16 cellular contexts compared by ENCODE assay signal in the genomic region with DNA sequence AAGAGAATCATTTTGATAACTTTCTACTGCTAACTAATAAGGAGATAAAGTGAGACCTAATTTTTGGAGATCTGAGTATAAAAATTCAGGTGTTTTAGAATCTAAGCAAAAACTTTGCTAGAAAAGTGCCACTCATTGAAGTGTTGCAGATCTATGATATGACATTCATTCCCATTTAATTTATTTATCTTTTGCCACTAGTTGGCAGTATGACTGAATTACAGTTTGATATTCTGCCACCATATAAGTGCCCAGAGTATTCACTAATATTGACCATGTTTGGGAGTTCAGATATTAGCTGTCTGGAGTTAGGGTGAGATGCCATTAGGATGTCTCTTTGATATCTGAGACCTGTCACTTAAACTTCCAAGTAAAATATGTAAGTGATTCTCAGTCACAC.
DNase-seq lines count a peak whose midpoint lies in the region; ATAC-seq and TF ChIP-seq lines count a peak whose summit lies in the region.
"Had no signal": no experiment of that assay in that cellular context is flagged by ENCODE, and none has a peak within 500 bp of the region (broad histone marks: within the 10 kb centered on the region; RNA-seq: fewer than 3 reads in every experiment).

No MANE protein-coding gene starts in this region.

- H3F3A ChIP-seq in neural progenitor cell (ENCODE audit: low read depth): no peaks in the 10 kb centered on the region

- H3K36me3 ChIP-seq in DND-41 (ENCODE audit: insufficient read depth, low read length) (no peaks in the 10 kb centered on the region), KMS-11 (ENCODE audit: insufficient read depth) (no peaks in the 10 kb centered on the region), neural progenitor cell (no peaks in the 10 kb centered on the region), upper lobe of left lung (no peaks in the 10 kb centered on the region)
- H3K36me3 ChIP-seq: adrenal gland, lower lobe of right lung had no signal

- peak; percentile 37 for TF ChIP-seq CTCF in DND-41 (IDR thresholded peaks at IDR 0.05; ENCODE audit: borderline replicate concordance, extremely low read depth, low read length, poor library complexity, severe bottlenecking)
- peak; percentile 36; the same call in 1 of the 2 replicates for TF ChIP-seq CTCF in KMS-11 (conservative IDR thresholded peaks at IDR 0.05; ENCODE audit: low read depth, low read length)
- TF ChIP-seq CTCF in astrocyte of the spinal cord (IDR thresholded peaks at IDR 0.05; ENCODE audit: low read depth, low read length): peak; percentile 27
- TF ChIP-seq CTCF in neural progenitor cell (IDR thresholded peaks at IDR 0.05): peak; percentile 31
- TF ChIP-seq CTCF in upper lobe of left lung (IDR thresholded peaks at IDR 0.05): no peak

- H3K4me3 ChIP-seq in DND-41 (ENCODE audit: low read depth in 1 of 2, low read length in 2 of 2): no peak overlapping the region
- H3K4me3 ChIP-seq in KMS-11 (IDR thresholded peaks at IDR 0.05; ENCODE audit: insufficient read depth, low read depth, low read length): no peak overlapping the region
- H3K4me3 ChIP-seq in astrocyte of the spinal cord (ENCODE audit: low read depth, low read length): no peak overlapping the region
- H3K4me3 ChIP-seq in neural progenitor cell: no peak overlapping the region
- no peak overlapping the region for H3K4me3 ChIP-seq in upper lobe of left lung
- H3K4me3 ChIP-seq: adrenal gland, lower lobe of right lung had no signal

- H3K27ac Mint-ChIP-seq in neural progenitor cell: no peak overlapping the region
- H3K27ac Mint-ChIP-seq in activated CD4-positive, alpha-beta memory T cell treated with anti-CD3 and anti-CD28 coated beads, Interleukin-2, amount 10 ng/mL, durations not matched to agents 7 days and 5 days: no peak overlapping the region
- H3K27ac Mint-ChIP-seq: activated T-helper 1 cell treated with anti-CD3 and anti-CD28 coated beads, Interleukin-12 subunit alpha, Interleukin-12 subunit beta, Interleukin-2, Interleukin-4 antibody, amounts not matched to agents 30 ng/mL and 10 ng/mL and 1 ng/mL, durations not matched to agents 14 hours and 24 hours and 36 hours; dendritic cell treated with granulocyte-macrophage colony-stimulating factor and Interleukin-4, amounts not matched to agents 40 ng/mL and 50 ng/mL, for 4 days; stimulated activated naive CD8-positive, alpha-beta T cell treated with anti-CD3 and anti-CD28 coated beads, Interleukin-15, Interleukin-2, amounts not matched to agents 100 ng/mL and 50 ng/mL, for 24 hours had no signal

- H3K27ac ChIP-seq in DND-41 (ENCODE audit: low read length) (no peak overlapping the region), KMS-11 (no peak overlapping the region), neural progenitor cell (no peak overlapping the region), upper lobe of left lung (no peak overlapping the region)
- H3K27ac ChIP-seq: adrenal gland, lower lobe of right lung had no signal

- H2AFZ ChIP-seq in DND-41 (ENCODE audit: low read depth, low read length) (no peak overlapping the region), KMS-11 (ENCODE audit: low read depth) (no peak overlapping the region), neural progenitor cell (replicated peaks) (no peak overlapping the region)

- H4K20me1 ChIP-seq in DND-41 (ENCODE audit: insufficient read depth, low read length) (no peaks in the 10 kb centered on the region), KMS-11 (ENCODE audit: insufficient read depth) (no peaks in the 10 kb centered on the region), neural progenitor cell (ENCODE audit: low read depth) (no peaks in the 10 kb centered on the region)

- POLR2A ChIA-PET in activated CD4-positive, alpha-beta memory T cell treated with anti-CD3 and anti-CD28 coated beads, Interleukin-2, amount 10 ng/mL, durations not matched to agents 7 days and 5 days (lab: Charles Lee): no interaction called here

- H3K9me3 ChIP-seq in DND-41 (ENCODE audit: insufficient read depth, low read length, severe bottlenecking): peaks cover 7% of the 10 kb centered on the region
- no peaks in the 10 kb centered on the region for H3K9me3 ChIP-seq in neural progenitor cell (ENCODE audit: low read depth)
- peaks cover 0 to 8% (median 0%) of the 10 kb centered on the region in 4 donors for H3K9me3 ChIP-seq in upper lobe of left lung
- H3K9me3 ChIP-seq: adrenal gland, lower lobe of right lung had no signal

- TF ChIP-seq POLR2A in upper lobe of left lung (IDR thresholded peaks at IDR 0.05): no peak

- DNase-seq in DND-41: no peak
- no peak for DNase-seq in astrocyte of the spinal cord (ENCODE audit: low read depth, low spot score)
- no peak for DNase-seq in neural progenitor cell (ENCODE audit: low spot score)
- no peak for DNase-seq in NCI-H345 treated with DMSO at 0.1 percent for 48 hours (lab: John Stamatoyannopoulos, UW; ENCODE audit: unreplicated experiment)
- no peak for DNase-seq in activated CD4-positive, alpha-beta memory T cell treated with anti-CD3 and anti-CD28 coated beads, Interleukin-2, amount 10 ng/mL, durations not matched to agents 7 days and 5 days
- no peak for DNase-seq in upper lobe of left lung
- DNase-seq: adrenal gland, lower lobe of right lung, NCI-H1436, NCI-H524 had no signal

- in situ Hi-C loops in astrocyte of the spinal cord (cut with HindIII; ENCODE audit: low sequenced_read_pairs): no loop called here

- CTCF ChIA-PET in activated CD4-positive, alpha-beta memory T cell treated with anti-CD3 and anti-CD28 coated beads, Interleukin-2, amount 10 ng/mL, durations not matched to agents 7 days and 5 days (lab: Charles Lee): no interaction called here

- no peaks in the 10 kb centered on the region for H3K79me2 ChIP-seq in DND-41 (ENCODE audit: insufficient read depth, low read length)
- H3K79me2 ChIP-seq in KMS-11 (ENCODE audit: insufficient read depth, low read depth): no peaks in the 10 kb centered on the region
- H3K79me2 ChIP-seq in neural progenitor cell (ENCODE audit: low read depth): no peaks in the 10 kb centered on the region

- H3K9me3 Mint-ChIP-seq in neural progenitor cell: peaks cover 7% of the 10 kb centered on the region
- peaks cover 7% of the 10 kb centered on the region for H3K9me3 Mint-ChIP-seq in activated CD4-positive, alpha-beta memory T cell treated with anti-CD3 and anti-CD28 coated beads, Interleukin-2, amount 10 ng/mL, durations not matched to agents 7 days and 5 days
- H3K9me3 Mint-ChIP-seq: activated T-helper 1 cell treated with anti-CD3 and anti-CD28 coated beads, Interleukin-12 subunit alpha, Interleukin-12 subunit beta, Interleukin-2, Interleukin-4 antibody, amounts not matched to agents 30 ng/mL and 10 ng/mL and 1 ng/mL, durations not matched to agents 14 hours and 24 hours and 36 hours; dendritic cell treated with granulocyte-macrophage colony-stimulating factor and Interleukin-4, amounts not matched to agents 40 ng/mL and 50 ng/mL, for 4 days had no signal

- no peaks in the 10 kb centered on the region for H3K4me1 Mint-ChIP-seq in neural progenitor cell
- no peaks in the 10 kb centered on the region for H3K4me1 Mint-ChIP-seq in activated CD4-positive, alpha-beta memory T cell treated with anti-CD3 and anti-CD28 coated beads, Interleukin-2, amount 10 ng/mL, durations not matched to agents 7 days and 5 days
- H3K4me1 Mint-ChIP-seq: neural crest cell had no signal

- ATAC-seq in DND-41 (ENCODE audit: insufficient read depth, low read depth) (no peak), GM18909 (IDR thresholded peaks at IDR 0.05; ENCODE audit: poor library complexity, unreplicated experiment) (no peak), upper lobe of left lung (ENCODE audit: low FRiP score in 2 of 2) (no peak)
- ATAC-seq: lower lobe of right lung had no signal

- no peak overlapping the region for H3K9ac ChIP-seq in DND-41 (ENCODE audit: low read depth, low read length)
- no peak overlapping the region for H3K9ac ChIP-seq in KMS-11
- no peak overlapping the region for H3K9ac ChIP-seq in neural progenitor cell

- no peak for TF ChIP-seq EP300 in upper lobe of left lung (IDR thresholded peaks at IDR 0.05)

- no peak overlapping the region for H3K4me3 Mint-ChIP-seq in neural progenitor cell
- H3K4me3 Mint-ChIP-seq in activated CD4-positive, alpha-beta memory T cell treated with anti-CD3 and anti-CD28 coated beads, Interleukin-2, amount 10 ng/mL, durations not matched to agents 7 days and 5 days: no peak overlapping the region
- H3K4me3 Mint-ChIP-seq: activated T-helper 1 cell treated with anti-CD3 and anti-CD28 coated beads, Interleukin-12 subunit alpha, Interleukin-12 subunit beta, Interleukin-2, Interleukin-4 antibody, amounts not matched to agents 30 ng/mL and 10 ng/mL and 1 ng/mL, durations not matched to agents 14 hours and 24 hours and 36 hours; dendritic cell treated with granulocyte-macrophage colony-stimulating factor and Interleukin-4, amounts not matched to agents 40 ng/mL and 50 ng/mL, for 4 days; neural crest cell; stimulated activated naive CD8-positive, alpha-beta T cell treated with anti-CD3 and anti-CD28 coated beads, Interleukin-15, Interleukin-2, amounts not matched to agents 100 ng/mL and 50 ng/mL, for 24 hours had no signal

- no peak overlapping the region for H3K4me2 ChIP-seq in DND-41 (ENCODE audit: insufficient read depth, low read length)
- H3K4me2 ChIP-seq in KMS-11: no peak overlapping the region
- no peak overlapping the region for H3K4me2 ChIP-seq in neural progenitor cell

- H3K4me1 ChIP-seq in DND-41 (ENCODE audit: insufficient read depth, low read length) (no peaks in the 10 kb centered on the region), KMS-11 (ENCODE audit: low read depth, poor library complexity, severe bottlenecking) (no peaks in the 10 kb centered on the region), neural progenitor cell (no peaks in the 10 kb centered on the region), upper lobe of left lung (no peaks in the 10 kb centered on the region)
- H3K4me1 ChIP-seq: adrenal gland, lower lobe of right lung had no signal

- H3K27me3 ChIP-seq in DND-41 (ENCODE audit: insufficient read depth, low read length, poor library complexity) (no peaks in the 10 kb centered on the region), KMS-11 (ENCODE audit: insufficient read depth, low read depth) (no peaks in the 10 kb centered on the region), neural progenitor cell (no peaks in the 10 kb centered on the region), upper lobe of left lung (no peaks in the 10 kb centered on the region)
- H3K27me3 ChIP-seq: adrenal gland had no signal

- H3K36me3 Mint-ChIP-seq in neural progenitor cell: peaks cover 2% of the 10 kb centered on the region
- H3K36me3 Mint-ChIP-seq in activated CD4-positive, alpha-beta memory T cell treated with anti-CD3 and anti-CD28 coated beads, Interleukin-2, amount 10 ng/mL, durations not matched to agents 7 days and 5 days (ENCODE audit: low read depth): no peaks in the 10 kb centered on the region

- H3K27me3 Mint-ChIP-seq in neural progenitor cell (ENCODE audit: insufficient read depth, low read depth): no peaks in the 10 kb centered on the region
- H3K27me3 Mint-ChIP-seq in activated CD4-positive, alpha-beta memory T cell treated with anti-CD3 and anti-CD28 coated beads, Interleukin-2, amount 10 ng/mL, durations not matched to agents 7 days and 5 days: no peaks in the 10 kb centered on the region
- H3K27me3 Mint-ChIP-seq: dendritic cell treated with granulocyte-macrophage colony-stimulating factor and Interleukin-4, amounts not matched to agents 40 ng/mL and 50 ng/mL, for 4 days; stimulated activated naive CD8-positive, alpha-beta T cell treated with anti-CD3 and anti-CD28 coated beads, Interleukin-15, Interleukin-2, amounts not matched to agents 100 ng/mL and 50 ng/mL, for 24 hours had no signal

Comparison
In these comparisons a context has a peak if more than half of its experiments do, and no peak if none do; other contexts are left out.
1. CTCF ChIP-seq: peak in DND-41 (single experiment), KMS-11 (single experiment), astrocyte of the spinal cord (single experiment) and neural progenitor cell (single experiment); none in upper lobe of left lung (0 of 6).